In genomic region chr18:43793910-43794309, GRCh38 we compare ENCODE assay signal across 30 cellular contexts.
"Had no signal": no experiment of that assay in that cellular context is flagged by ENCODE, and none has a peak within 500 bp of the region (broad histone marks: within the 10 kb centered on the region; RNA-seq: fewer than 3 reads in every experiment).

No MANE protein-coding gene starts in this region.

- H3K27me3 Mint-ChIP-seq: activated CD4-positive, alpha-beta memory T cell treated with anti-CD3 and anti-CD28 coated beads, Interleukin-2, amount 10 ng/mL, durations not matched to agents 7 days and 5 days; activated CD8-positive, alpha-beta memory T cell treated with anti-CD3 and anti-CD28 coated beads, Interleukin-2, amount 10 ng/mL, durations not matched to agents 7 days and 5 days; activated naive CD4-positive, alpha-beta T cell treated with anti-CD3 and anti-CD28 coated beads, Interleukin-2, amount 10 ng/mL, durations not matched to agents 7 days and 5 days; activated naive CD8-positive, alpha-beta T cell; activated naive CD8-positive, alpha-beta T cell treated with anti-CD3 and anti-CD28 coated beads, Interleukin-2, amount 50 U/mL, for 24 hours; brain had no signal

- ATAC-seq: activated CD8-positive, alpha-beta memory T cell treated with anti-CD3 and anti-CD28 coated beads, Interleukin-2, amount 10 ng/mL, durations not matched to agents 7 days and 5 days; activated naive CD8-positive, alpha-beta T cell treated with anti-CD3 and anti-CD28 coated beads, Interleukin-2, amount 50 U/mL, for 24 hours; Panc1 had no signal

- H3K27ac Mint-ChIP-seq: activated CD4-positive, alpha-beta memory T cell treated with anti-CD3 and anti-CD28 coated beads, Interleukin-2, amount 10 ng/mL, durations not matched to agents 7 days and 5 days; activated CD8-positive, alpha-beta memory T cell treated with anti-CD3 and anti-CD28 coated beads, Interleukin-2, amount 10 ng/mL, durations not matched to agents 7 days and 5 days; activated naive CD4-positive, alpha-beta T cell treated with anti-CD3 and anti-CD28 coated beads, Interleukin-2, amount 10 ng/mL, durations not matched to agents 7 days and 5 days; activated naive CD8-positive, alpha-beta T cell; activated naive CD8-positive, alpha-beta T cell treated with anti-CD3 and anti-CD28 coated beads, Interleukin-2, amount 50 U/mL, for 24 hours; brain had no signal

- H3K36me3 ChIP-seq: WERI-Rb-1 had no signal

- H3K27ac ChIP-seq: WERI-Rb-1 had no signal

- H3K4me3 Mint-ChIP-seq: activated CD4-positive, alpha-beta memory T cell treated with anti-CD3 and anti-CD28 coated beads, Interleukin-2, amount 10 ng/mL, durations not matched to agents 7 days and 5 days; activated CD8-positive, alpha-beta memory T cell treated with anti-CD3 and anti-CD28 coated beads, Interleukin-2, amount 10 ng/mL, durations not matched to agents 7 days and 5 days; activated naive CD4-positive, alpha-beta T cell treated with anti-CD3 and anti-CD28 coated beads, Interleukin-2, amount 10 ng/mL, durations not matched to agents 7 days and 5 days; activated naive CD8-positive, alpha-beta T cell; activated naive CD8-positive, alpha-beta T cell treated with anti-CD3 and anti-CD28 coated beads, Interleukin-2, amount 50 U/mL, for 24 hours; brain had no signal

- H3K36me3 Mint-ChIP-seq: activated CD8-positive, alpha-beta memory T cell treated with anti-CD3 and anti-CD28 coated beads, Interleukin-2, amount 10 ng/mL, durations not matched to agents 7 days and 5 days; activated naive CD4-positive, alpha-beta T cell treated with anti-CD3 and anti-CD28 coated beads, Interleukin-2, amount 10 ng/mL, durations not matched to agents 7 days and 5 days; activated naive CD8-positive, alpha-beta T cell; brain had no signal

- H3K4me1 Mint-ChIP-seq: activated CD4-positive, alpha-beta memory T cell treated with anti-CD3 and anti-CD28 coated beads, Interleukin-2, amount 10 ng/mL, durations not matched to agents 7 days and 5 days; activated CD8-positive, alpha-beta memory T cell treated with anti-CD3 and anti-CD28 coated beads, Interleukin-2, amount 10 ng/mL, durations not matched to agents 7 days and 5 days; activated naive CD4-positive, alpha-beta T cell treated with anti-CD3 and anti-CD28 coated beads, Interleukin-2, amount 10 ng/mL, durations not matched to agents 7 days and 5 days; activated naive CD8-positive, alpha-beta T cell treated with anti-CD3 and anti-CD28 coated beads, Interleukin-2, amount 50 U/mL, for 24 hours had no signal

- H3K9me3 Mint-ChIP-seq: activated naive CD4-positive, alpha-beta T cell treated with anti-CD3 and anti-CD28 coated beads, Interleukin-2, amount 10 ng/mL, durations not matched to agents 7 days and 5 days; activated naive CD8-positive, alpha-beta T cell treated with anti-CD3 and anti-CD28 coated beads, Interleukin-2, amount 50 U/mL, for 24 hours had no signal

- DNase-seq: activated CD4-positive, alpha-beta memory T cell treated with anti-CD3 and anti-CD28 coated beads, Interleukin-2, amount 10 ng/mL, durations not matched to agents 7 days and 5 days; activated CD4-positive, alpha-beta T cell treated with anti-CD3 and anti-CD28 coated beads for 1 hour; activated CD4-positive, alpha-beta T cell treated with anti-CD3 and anti-CD28 coated beads for 48 hours; activated CD4-positive, CD25-positive, alpha-beta regulatory T cell; activated CD8-positive, alpha-beta memory T cell treated with anti-CD3 and anti-CD28 coated beads for 24 hours; activated CD8-positive, alpha-beta memory T cell treated with anti-CD3 and anti-CD28 coated beads, Interleukin-2, amount 10 ng/mL, durations not matched to agents 7 days and 5 days; activated CD8-positive, alpha-beta memory T cell treated with anti-CD3 and anti-CD28 coated beads, Interleukin-2, amount 50 U/mL, for 48 hours; activated effector memory CD4-positive, alpha-beta T cell treated with Interleukin-2 at 50 U/mL for 16 hours; activated naive CD4-positive, alpha-beta T cell treated with anti-CD3 and anti-CD28 coated beads, Interleukin-2, amount 10 ng/mL, durations not matched to agents 7 days and 5 days; activated naive CD8-positive, alpha-beta T cell treated with anti-CD3 and anti-CD28 coated beads, Interleukin-2, amount 50 U/mL, for 24 hours; activated T-cell treated with anti-CD3 and anti-CD28 coated beads, Interleukin-2, amount 50 U/mL, for 48 hours; anterior cingulate cortex; KG1; MM.1S; MV-4-11; NCI-H1092; NCI-H1436 treated with DMSO at 0.1 percent for 48 hours; NCI-H1694 treated with DMSO at 0.1 percent for 48 hours; NCI-H2029; NCI-H345; NCI-H524 treated with DMSO at 0.1 percent for 48 hours; RPMI8226; SW 1271; T-helper 1 cell; T-helper 2 cell; T-helper 9 cell; WERI-Rb-1 had no signal
